ENCODE assay signal across 8 cellular contexts in the genomic region with DNA sequence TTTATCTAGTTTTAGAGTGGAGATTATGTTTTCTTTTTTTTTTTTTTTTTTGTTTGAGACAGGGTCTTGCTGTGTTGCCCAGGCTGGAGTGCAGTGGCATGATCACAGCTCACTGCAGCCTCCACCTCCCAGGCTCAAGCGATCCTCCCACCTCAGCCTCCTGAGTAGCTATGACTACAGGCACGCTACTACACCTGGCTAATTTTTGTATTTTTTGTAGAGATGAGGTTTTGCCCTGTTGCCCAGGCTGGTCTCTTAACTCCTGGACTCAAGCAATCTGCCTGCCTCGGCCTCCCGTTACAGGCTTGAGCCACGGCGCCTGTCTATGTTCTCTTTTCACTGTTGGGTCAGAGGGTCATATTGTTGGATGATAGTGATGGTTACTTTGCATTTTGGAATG. TPM values are rescaled to one million over a fixed set of nuclear protein-coding genes. Genes with fewer than 3 reads are reported as not detected.
"Had no signal": no experiment of that assay in that cellular context is flagged by ENCODE, and none has a peak within 500 bp of the region (broad histone marks: within the 10 kb centered on the region; RNA-seq: fewer than 3 reads in every experiment).

No MANE protein-coding gene starts in this region.

RNA-seq across cellular contexts. Expression of gene MPV17L, which starts 4.8 kb away (rescaled TPM):
- total RNA-seq: activated CD4-positive, alpha-beta memory T cell treated with anti-CD3 and anti-CD28 coated beads for 36 hours; activated CD4-positive, alpha-beta memory T cell treated with anti-CD3 and anti-CD28 coated beads, Interleukin-2, amount 10 ng/mL, durations not matched to agents 7 days and 5 days; activated CD4-positive, alpha-beta T cell treated with anti-CD3 and anti-CD28 coated beads for 36 hours; activated CD4-positive, alpha-beta T cell treated with anti-CD3 and anti-CD28 coated beads, Interleukin-2, amount 10 ng/mL, durations not matched to agents 7 days and 5 days; activated CD8-positive, alpha-beta T cell treated with anti-CD3 and anti-CD28 coated beads, Interleukin-2, amount 10 ng/mL, durations not matched to agents 7 days and 5 days; T-helper 1 cell treated with Interleukin-12 subunit alpha and Interleukin-12 subunit beta and Interleukin-4 antibody, amounts not matched to agents 30 ng/mL and 1 ng/mL, for 36 hours; T-helper 17 cell; T-helper 2 cell treated with Interferon-gamma antibody and Interleukin-4, amounts not matched to agents 100 ng/mL and 5 ng/mL, for 36 hours had no signal
